In the genomic region with DNA sequence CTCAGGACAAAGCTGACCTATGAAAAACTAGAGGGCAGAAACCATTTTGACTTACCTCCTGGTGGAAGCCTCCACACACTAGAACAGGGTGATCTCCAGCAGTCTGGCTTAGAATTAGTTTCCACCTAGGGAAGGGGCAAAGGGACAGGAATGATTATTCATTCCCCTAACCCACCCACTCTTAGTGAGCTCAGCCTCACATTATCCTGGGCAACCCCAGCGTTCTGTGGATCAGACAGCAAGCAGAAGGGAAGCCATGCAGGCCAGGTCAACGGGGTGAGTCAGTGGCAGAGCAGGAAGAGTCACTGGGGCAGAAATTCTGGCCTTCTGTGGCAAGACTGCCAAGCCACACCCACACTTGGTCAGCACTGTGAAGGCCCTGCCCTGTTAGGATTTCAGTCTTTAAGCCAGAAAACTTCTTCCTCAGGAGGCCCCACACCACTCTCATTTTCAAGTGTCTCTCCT, we compare ENCODE assay signal across 9 cellular contexts. TPM values are rescaled to one million over a fixed set of nuclear protein-coding genes. Genes with fewer than 3 reads are reported as not detected.
A peak's percentile ranks its signal among the peaks of the same experiment; 100 is the strongest.
DNase-seq lines count a peak whose midpoint lies in the region; ATAC-seq and TF ChIP-seq lines count a peak whose summit lies in the region.
"Had no signal": no experiment of that assay in that cellular context is flagged by ENCODE, and none has a peak within 500 bp of the region (broad histone marks: within the 10 kb centered on the region; RNA-seq: fewer than 3 reads in every experiment).

No MANE protein-coding gene starts in this region.

- no peak overlapping the region for H2BK12ac ChIP-seq in H9 (ENCODE audit: insufficient read length, low read depth, low read length)

- no peak overlapping the region for H3K56ac ChIP-seq in H9 (ENCODE audit: insufficient read length, low read depth, low read length)

- H4K5ac ChIP-seq in H9 (ENCODE audit: insufficient read length, low read depth, low read length), result no peak overlapping the region

- no peak overlapping the region for H3K9ac ChIP-seq in H9 (ENCODE audit: extremely low read depth, insufficient read length, low read length)

- H2BK20ac ChIP-seq in H9 (ENCODE audit: low read depth, low read length, poor library complexity, severe bottlenecking), result no peak overlapping the region

- peaks cover 1 to 23% (median 18%) of the 10 kb centered on the region in 3 experiments; a peak in 6 of 7 replicates for H3K36me3 Mint-ChIP-seq in H9 (ENCODE audit: insufficient read depth in 1 of 3, low read depth in 3 of 3)
- H3K36me3 Mint-ChIP-seq in effector memory CD8-positive, alpha-beta T cell (ENCODE audit: insufficient read depth), result peaks cover 6% of the 10 kb centered on the region
- peaks cover 7% of the 10 kb centered on the region for H3K36me3 Mint-ChIP-seq in mesothelial cell of epicardium

- no peak overlapping the region for H2BK5ac ChIP-seq in H9 (ENCODE audit: insufficient read length, low read length)

- no peaks in the 10 kb centered on the region for H3K27me3 Mint-ChIP-seq in H9 (ENCODE audit: low read depth)
- no peaks in the 10 kb centered on the region for H3K27me3 Mint-ChIP-seq in effector memory CD8-positive, alpha-beta T cell
- H3K27me3 Mint-ChIP-seq in mesothelial cell of epicardium (ENCODE audit: low read depth), result no peaks in the 10 kb centered on the region

- no peaks in the 10 kb centered on the region for H3K27me3 ChIP-seq in H9 (ENCODE audit: insufficient read depth, low read length)
- H3K27me3 ChIP-seq in uterus, result no peaks in the 10 kb centered on the region

- H3T11ph ChIP-seq in H9 (ENCODE audit: low read length), result no peak overlapping the region

- H2AFZ ChIP-seq in H9 (ENCODE audit: low read length), result no peak overlapping the region

- no peak overlapping the region for H4K91ac ChIP-seq in H9 (ENCODE audit: insufficient read length, low read depth, low read length)

- no peak for TF ChIP-seq CTCF in H9 (conservative IDR thresholded peaks at IDR 0.05)
- no peak for TF ChIP-seq CTCF in mesothelial cell of epicardium (IDR thresholded peaks at IDR 0.05; ENCODE audit: unreplicated experiment)
- TF ChIP-seq CTCF in uterus (IDR thresholded peaks at IDR 0.05), result no peak

- H3K27ac ChIP-seq in H9 (ENCODE audit: insufficient read length, low read depth, low read length) (no peak overlapping the region), uterus (peak overlapping the region; percentile 80 to 82)

- peak; percentile 42 for ATAC-seq in effector memory CD8-positive, alpha-beta T cell (replicated peaks)

- intact Hi-C loops in uterus (cut with DNase I; ENCODE audit: low total_unique reads), result no loop called here

- H3K36me3 ChIP-seq in uterus, result no peaks in the 10 kb centered on the region

- no CpG with 5 or more reads among the region's 2 CpGs for WGBS in H9 (ENCODE audit: extremely low coverage, insufficient read length, low lambda C conversion rate)

- H3K14ac ChIP-seq in H9 (ENCODE audit: insufficient read depth, low read length), result no peak overlapping the region

- H3K23ac ChIP-seq in H9 (ENCODE audit: insufficient read length, low read depth, low read length), result no peak overlapping the region

- H3K4me2 ChIP-seq in H9 (ENCODE audit: insufficient read depth, insufficient read length, low read length), result no peak overlapping the region

- H2BK120ac ChIP-seq in H9 (ENCODE audit: low read depth, low read length, poor library complexity, severe bottlenecking), result no peak overlapping the region

- no peak overlapping the region for H4K8ac ChIP-seq in H9 (replicated peaks; ENCODE audit: insufficient read length, low read depth, low read length)

- in situ Hi-C loops in Caki2 (cut with HindIII; ENCODE audit: low pct_unique_long_range_greater_than_20kb, low sequenced_read_pairs), result no loop called here

- peaks cover 5% of the 10 kb centered on the region; the same call in 1 of the 2 replicates for H3K4me1 ChIP-seq in H9 (ENCODE audit: insufficient read depth, low read length)
- peaks cover 0 to 15% of the 10 kb centered on the region in 2 donors for H3K4me1 ChIP-seq in uterus

- no peak overlapping the region for H3K4me3 Mint-ChIP-seq in H9
- H3K4me3 Mint-ChIP-seq in effector memory CD8-positive, alpha-beta T cell, result peak overlapping the region in 1 of 2 donors; percentile 7
- no peak overlapping the region for H3K4me3 Mint-ChIP-seq in mesothelial cell of epicardium

- no peak overlapping the region for H3K18ac ChIP-seq in H9 (ENCODE audit: insufficient read length, low read depth, low read length)

- H2BK15ac ChIP-seq in H9 (ENCODE audit: low read depth, low read length), result no peak overlapping the region

- no peak overlapping the region for H3K4ac ChIP-seq in H9 (ENCODE audit: low read depth, low read length)

- DNase-seq in Caki2 (ENCODE audit: low read depth) (peak; percentile 77), H9 (peak; percentile 42), RKO (ENCODE audit: low spot score) (peak; percentile 95), mesothelial cell of epicardium (ENCODE audit: low spot score in 2 of 2, unreplicated experiment in 2 of 2) (no peak), uterus (peak; percentile 80 to 86), GM19240 (ENCODE audit: insufficient read length, low spot score) (no peak), GM19238 (ENCODE audit: insufficient read length, low spot score) (no peak)
- DNase-seq in effector memory CD8-positive, alpha-beta T cell, result no peak

- peaks cover 2% of the 10 kb centered on the region; the same call in 1 of the 2 replicates for H3K79me2 ChIP-seq in H9 (ENCODE audit: insufficient read depth, low read length)

- H3K27ac Mint-ChIP-seq in H9, result peak overlapping the region; percentile 2 to 76 (median 36); a peak in 4 of 7 replicates
- peak overlapping the region; percentile 87 to 90 for H3K27ac Mint-ChIP-seq in effector memory CD8-positive, alpha-beta T cell
- peak overlapping the region; percentile 44 for H3K27ac Mint-ChIP-seq in mesothelial cell of epicardium

- H3K9me3 ChIP-seq in H9 (ENCODE audit: control insufficient read depth, low read depth, low read length), result no peaks in the 10 kb centered on the region
- no peaks in the 10 kb centered on the region for H3K9me3 ChIP-seq in uterus

- peaks cover 4% of the 10 kb centered on the region for H3K79me1 ChIP-seq in H9 (ENCODE audit: insufficient read depth, low read depth, low read length, poor library complexity, severe bottlenecking)

- H3K9me3 Mint-ChIP-seq in H9, result no peaks in the 10 kb centered on the region
- H3K9me3 Mint-ChIP-seq in effector memory CD8-positive, alpha-beta T cell, result no peaks in the 10 kb centered on the region
- H3K9me3 Mint-ChIP-seq in mesothelial cell of epicardium, result no peaks in the 10 kb centered on the region

- no peaks in the 10 kb centered on the region for H3K23me2 ChIP-seq in H9 (ENCODE audit: insufficient read length, low read depth, low read length, poor library complexity, severe bottlenecking)

- H4K20me1 ChIP-seq in H9 (ENCODE audit: control insufficient read depth, insufficient read depth, insufficient read length), result no peaks in the 10 kb centered on the region

- H3K4me1 Mint-ChIP-seq in H9 (peaks cover 36 to 44% of the 10 kb centered on the region in 2 experiments), mesothelial cell of epicardium (peaks cover 30% of the 10 kb centered on the region)
- peaks cover 19 to 21% of the 10 kb centered on the region in 2 donors for H3K4me1 Mint-ChIP-seq in effector memory CD8-positive, alpha-beta T cell (ENCODE audit: low read depth in 2 of 2)

- no peak overlapping the region for H2AK5ac ChIP-seq in H9 (ENCODE audit: insufficient read length, low read length)

- TF ChIP-seq POLR2A in uterus (IDR thresholded peaks at IDR 0.05), result peak in 1 of 2 donors; percentile 18

- no peak overlapping the region for H3K4me3 ChIP-seq in uterus

RNA-seq across cellular contexts. Expression of gene NUMA1, which starts 10.5 kb away (rescaled TPM):
- total RNA-seq in Caki2 (2014; rRNA removed; shearing (Covaris generic); ENCODE audit: low replicate concordance), result 73.8 and 81.0 TPM in 2 replicates
- total RNA-seq in H9 (2021) (127 and 136 TPM in 2 replicates), mesothelial cell of epicardium (317 to 334 TPM (median 327 TPM) in 3 replicates), uterus (100 to 1,000 TPM; 159 to 365 (median 303) TPM)

RNA-seq across cellular contexts. Expression of gene LRRC51, which starts 10.8 kb away (rescaled TPM):
- 9.4 and 14.9 TPM in 2 replicates for total RNA-seq in Caki2 (2014; rRNA removed; shearing (Covaris generic); ENCODE audit: low replicate concordance)
- total RNA-seq in H9 (2021), result 3.1 and 6.4 TPM in 2 replicates
- 3.0 to 5.2 TPM (median 4.3 TPM) in 3 replicates for total RNA-seq in mesothelial cell of epicardium
- 10 to 100 TPM in 1 of 4 donors, 1 to 10 TPM in 2, not detected in 1; 3.8 to 10.2 (median 9.6) TPM for total RNA-seq in uterus

RNA-seq across cellular contexts. Expression of gene LAMTOR1, which starts 33.3 kb away (rescaled TPM):
- total RNA-seq in Caki2 (2014; rRNA removed; shearing (Covaris generic); ENCODE audit: low replicate concordance), result 90.8 and 117 TPM in 2 replicates
- total RNA-seq in H9 (2021) (96.2 and 96.3 TPM in 2 replicates), mesothelial cell of epicardium (69.1 to 76.5 TPM (median 74.2 TPM) in 3 replicates), uterus (100 to 1,000 TPM in 1 of 4 donors, 10 to 100 TPM in 3; 46.0 to 115 (median 91.5) TPM)

RNA-seq across cellular contexts. Expression of gene TOMT, which starts 35.9 kb away (rescaled TPM):
- not detected in 2 replicates for total RNA-seq in Caki2 (2014; rRNA removed; shearing (Covaris generic); ENCODE audit: low replicate concordance)
- total RNA-seq in H9 (2021) (not detected in 2 replicates), mesothelial cell of epicardium (not detected in 3 replicates), uterus (not detected)
- total RNA-seq: activated CD8-positive, alpha-beta memory T cell treated with anti-CD3 and anti-CD28 coated beads for 36 hours had no signal

RNA-seq across cellular contexts. Expression of gene ANAPC15, which starts 42.7 kb away (rescaled TPM):
- total RNA-seq in Caki2 (2014; rRNA removed; shearing (Covaris generic); ENCODE audit: low replicate concordance), result 29.1 and 35.5 TPM in 2 replicates
- 72.6 and 79.3 TPM in 2 replicates for total RNA-seq in H9 (2021)
- 39.3 to 39.5 TPM (median 39.4 TPM) in 3 replicates for total RNA-seq in mesothelial cell of epicardium
- total RNA-seq in uterus, result 10 to 100 TPM in 2 of 4 donors, 1 to 10 TPM in 2; 6.5 to 56.9 (median 20.7) TPM

Comparison
In these comparisons a context has a peak if more than half of its experiments do, and no peak if none do; other contexts are left out.
1. DNase-seq: peak in Caki2 (single experiment), H9 (single experiment), RKO (single experiment) and uterus (2 of 2); none in effector memory CD8-positive, alpha-beta T cell (0 of 3), mesothelial cell of epicardium (0 of 2), GM19240 (single experiment) and GM19238 (single experiment).
2. H3K27ac Mint-ChIP-seq: peak in every context shown above with its lines; median percentile 88 in effector memory CD8-positive, alpha-beta T cell; 44 in mesothelial cell of epicardium; 36 in H9.